ENCODE assay signal across 8 cellular contexts in genomic region chr9:105245720-105246161, GRCh38. TPM values are rescaled to one million over a fixed set of nuclear protein-coding genes. Genes with fewer than 3 reads are reported as not detected.
DNase-seq lines count a peak whose midpoint lies in the region; ATAC-seq, FAIRE-seq and TF ChIP-seq lines count a peak whose summit lies in the region.

No MANE protein-coding gene starts in this region.

- H2BK15ac ChIP-seq in H1 (ENCODE audit: low read length): no peak overlapping the region

- H3K36me3 ChIP-seq in MM.1S (replicated peaks; ENCODE audit: insufficient read depth, low read length) (no peaks in the 10 kb centered on the region), H1 (ENCODE audit: control insufficient read depth in 2 of 4, insufficient read depth in 4 of 4, low read length in 3 of 4) (no peaks in the 10 kb centered on the region)

- H3K4me2 ChIP-seq in MM.1S (ENCODE audit: low read depth, low read length) (peak overlapping the region; percentile 77), H1 (ENCODE audit: insufficient read depth in 1 of 2, low read depth in 2 of 2, low read length in 2 of 2) (peak overlapping the region; percentile 63 to 72)

- H3K79me1 ChIP-seq in H1 (ENCODE audit: low read depth, low read length): no peaks in the 10 kb centered on the region

- peak; percentile 19 for FAIRE-seq in H1 (lab: Jason Lieb, UNC)

- peaks cover 43% of the 10 kb centered on the region for H3F3A ChIP-seq in MM.1S (ENCODE audit: insufficient read depth, low read length)

- no peak overlapping the region for H4K91ac ChIP-seq in H1 (replicated peaks; ENCODE audit: insufficient read length, low read length)

- TF ChIP-seq CTCF in CD4-positive, alpha-beta T cell (IDR thresholded peaks at IDR 0.05): no peak
- TF ChIP-seq CTCF in MM.1S (IDR thresholded peaks at IDR 0.05; ENCODE audit: low read length) (no peak), H1 (IDR thresholded peaks at IDR 0.05; ENCODE audit: control extremely low read depth in 1 of 3, insufficient read depth in 1 of 3, low read depth in 1 of 3, low read length in 3 of 3) (no peak), neural crest cell (conservative IDR thresholded peaks at IDR 0.05) (no peak)

- no peak overlapping the region for H3K4ac ChIP-seq in H1 (replicated peaks; ENCODE audit: insufficient read length, low read depth, low read length)

- H3K27ac Mint-ChIP-seq in CD4-positive, alpha-beta T cell: peak overlapping the region; percentile 94
- H3K27ac Mint-ChIP-seq in neural crest cell (ENCODE audit: unreplicated experiment): no peak overlapping the region

- H3K9ac ChIP-seq in MM.1S (ENCODE audit: low read length) (peak overlapping the region; percentile 99), H1 (replicated peaks in 1 of 4; ENCODE audit: extremely low read depth in 1 of 4, low read depth in 3 of 4, low read length in 3 of 4) (peak overlapping the region; percentile 41 to 79 (median 60))

- in situ Hi-C loops in KBM-7 (cut with MboI; ENCODE audit: low pct_unique_long_range_greater_than_20kb, low sequenced_read_pairs): no loop called here

- CTCF ChIA-PET in CD4-positive, alpha-beta T cell (lab: Charles Lee): interaction anchor here (1.2 to 1.8 kb wide), 2 partner anchors 47 to 118 kb away, joined by 4 to 5 read pairs; no protein-coding TSS in a partner anchor
- CTCF ChIA-PET in H1 (lab: Charles Lee; ENCODE audit: partially characterized antibody): interaction anchor here (0.8 to 2.8 kb wide), 17 partner anchors 8 to 382 kb away, joined by 3 to 17 read pairs (median 4); no protein-coding TSS in a partner anchor

- H2BK120ac ChIP-seq in H1 (replicated peaks; ENCODE audit: low read depth, low read length): no peak overlapping the region

- no peak overlapping the region for H2BK12ac ChIP-seq in H1 (ENCODE audit: low read depth, low read length)

- H3K23me2 ChIP-seq in H1 (ENCODE audit: low read depth, low read length): peaks cover 5% of the 10 kb centered on the region; the same call in 1 of the 2 replicates

- no peak overlapping the region for H2BK20ac ChIP-seq in H1 (ENCODE audit: low read length)

- H3K14ac ChIP-seq in H1 (ENCODE audit: insufficient read length): no peak overlapping the region

- peak overlapping the region; percentile 60; the same call in 1 of the 2 replicates for H2BK5ac ChIP-seq in H1 (ENCODE audit: low read depth, low read length)

- peaks cover 7% of the 10 kb centered on the region for H3K36me3 Mint-ChIP-seq in CD4-positive, alpha-beta T cell (ENCODE audit: low read depth)
- H3K36me3 Mint-ChIP-seq in neural crest cell (ENCODE audit: low read depth): no peaks in the 10 kb centered on the region

- ATAC-seq in CD4-positive, alpha-beta T cell (ENCODE audit: poor library complexity): no peak
- no peak for ATAC-seq in GM18870 (IDR thresholded peaks at IDR 0.05; ENCODE audit: unreplicated experiment)
- ATAC-seq in GM19324 (IDR thresholded peaks at IDR 0.05; ENCODE audit: low FRiP score, unreplicated experiment): no peak

- no peak overlapping the region for H4K8ac ChIP-seq in H1 (ENCODE audit: extremely low read depth, insufficient read depth, low read length)

- intact Hi-C loops in CD4-positive, alpha-beta T cell (cut with DNase I, micrococcal nuclease): loop anchor here (1.0 to 5.0 kb wide), 4 partner anchors 170 to 1153 kb away; no protein-coding TSS in a partner anchor

- H3K9me3 Mint-ChIP-seq in CD4-positive, alpha-beta T cell: no peaks in the 10 kb centered on the region
- no peaks in the 10 kb centered on the region for H3K9me3 Mint-ChIP-seq in neural crest cell

- H3K4me1 ChIP-seq in MM.1S (ENCODE audit: low read length) (peaks cover 41% of the 10 kb centered on the region), H1 (replicated peaks in 1 of 4; ENCODE audit: control insufficient read depth in 3 of 4, insufficient read depth in 4 of 4, low read length in 3 of 4) (peaks cover 0 to 33% (median 15%) of the 10 kb centered on the region in 4 experiments; a peak in 6 of 7 replicates)

- no peak for TF ChIP-seq EP300 in H1 (IDR thresholded peaks at IDR 0.05; ENCODE audit: borderline replicate concordance in 1 of 2, low read depth in 2 of 2, low read length in 2 of 2)

- no peak overlapping the region for H3K23ac ChIP-seq in H1 (ENCODE audit: insufficient read length)

- 7% methylated on average over 10 of the region's 10 CpGs; no CpG with 5 or more reads in 1 of the 2 experiments for WGBS in H1 (ENCODE audit: extremely low coverage in 1 of 2, insufficient coverage in 1 of 2, insufficient read length in 1 of 2, insufficient replicate concordance in 2 of 2, low coverage in 1 of 2, low lambda C conversion rate in 2 of 2, missing lambda C conversion rate in 1 of 2), 2 experiments

- H3K18ac ChIP-seq in H1 (ENCODE audit: extremely low read depth, low read length): no peak overlapping the region

- POLR2A ChIA-PET in CD4-positive, alpha-beta T cell (lab: Charles Lee): interaction anchor here (0.6 to 2.8 kb wide), 5 partner anchors 18 to 498 kb away, joined by 3 to 22 read pairs (median 8); partner anchors contain the start of gene NIPSNAP3A
- POLR2A ChIA-PET in H1 (lab: Charles Lee; ENCODE audit: partially characterized antibody): interaction anchor here (0.6 to 3.2 kb wide), 17 partner anchors 9 to 382 kb away, joined by 3 to 25 read pairs (median 4); partner anchors contain the start of gene ABCA1

- DNase-seq in CD4-positive, alpha-beta T cell: no peak
- peak; percentile 33 for DNase-seq in MM.1S
- DNase-seq in H1 (ENCODE audit: low read depth in 1 of 2, low spot score in 2 of 2): no peak
- no peak for DNase-seq in neural crest cell (ENCODE audit: low read depth, low spot score)
- no peak for DNase-seq in KBM-7
- DNase-seq in stimulated activated CD4-positive, alpha-beta T cell treated with anti-CD3 and anti-CD28 coated beads, Interleukin-1b, Interleukin-23, amount 100 ng/mL, for 48 hours: no peak

- H4K20me1 ChIP-seq in MM.1S (ENCODE audit: insufficient read depth, low read length) (no peaks in the 10 kb centered on the region), H1 (replicated peaks in 1 of 2; ENCODE audit: control insufficient read depth in 1 of 2, insufficient read depth in 2 of 2, low read length in 2 of 2) (peaks cover 0 to 2% of the 10 kb centered on the region in 2 experiments)

- TF ChIP-seq RAD21 in H1 (IDR thresholded peaks at IDR 0.05 in 1 of 2, conservative IDR thresholded peaks at IDR 0.05 in 1 of 2; ENCODE audit: low read depth in 2 of 2, low read length in 2 of 2): no peak

- H3K27ac ChIP-seq in CD4-positive, alpha-beta T cell (ENCODE audit: low read depth, low read length): no peak overlapping the region
- H3K27ac ChIP-seq in MM.1S (ENCODE audit: low read length) (peak overlapping the region; percentile 98), H1 (ENCODE audit: low read depth, low read length) (peak overlapping the region; percentile 89)

- peaks cover 6% of the 10 kb centered on the region for H3K27me3 ChIP-seq in CD4-positive, alpha-beta T cell (ENCODE audit: control insufficient read depth, insufficient read depth, low read length)
- no peaks in the 10 kb centered on the region for H3K27me3 ChIP-seq in MM.1S (replicated peaks; ENCODE audit: insufficient read depth, low read length)
- H3K27me3 ChIP-seq in H1 (replicated peaks in 1 of 4; ENCODE audit: control insufficient read depth in 3 of 4, extremely low read depth in 1 of 4, insufficient read depth in 3 of 4, low read length in 3 of 4): no peaks in the 10 kb centered on the region

- no peak overlapping the region for H2AK5ac ChIP-seq in H1 (ENCODE audit: low read depth, low read length)

- H2AFZ ChIP-seq in MM.1S (ENCODE audit: low read length) (no peak overlapping the region), H1 (ENCODE audit: low read length) (no peak overlapping the region)

- peaks cover 45% of the 10 kb centered on the region for H3K4me1 Mint-ChIP-seq in CD4-positive, alpha-beta T cell (ENCODE audit: low read depth)
- H3K4me1 Mint-ChIP-seq in neural crest cell: peaks cover 6% of the 10 kb centered on the region

- no peak overlapping the region for H4K5ac ChIP-seq in H1 (ENCODE audit: insufficient read length, low read depth, low read length)

- H3K4me3 ChIP-seq in MM.1S (ENCODE audit: low read length) (peak overlapping the region; percentile 92), H1 (ENCODE audit: extremely low read depth in 1 of 4, insufficient read depth in 2 of 4, low read depth in 3 of 4, low read length in 4 of 4) (peak overlapping the region; percentile 70 to 84 (median 78))

- no peaks in the 10 kb centered on the region for H3K9me2 ChIP-seq in MM.1S (replicated peaks; ENCODE audit: insufficient read depth, low read length)

- TF ChIP-seq POLR2A in H1 (IDR thresholded peaks at IDR 0.05; ENCODE audit: control extremely low read depth in 1 of 2, low read depth in 2 of 2, low read length in 2 of 2): no peak

- no peaks in the 10 kb centered on the region for H3K9me3 ChIP-seq in CD4-positive, alpha-beta T cell (ENCODE audit: control insufficient read depth, low read length)
- H3K9me3 ChIP-seq in MM.1S (replicated peaks; ENCODE audit: insufficient read depth, low read length): no peaks in the 10 kb centered on the region
- no peaks in the 10 kb centered on the region for H3K9me3 ChIP-seq in H1 (ENCODE audit: insufficient read depth in 2 of 2, low read depth in 1 of 2, low read length in 1 of 2)

- H3K79me2 ChIP-seq in MM.1S (ENCODE audit: low read length) (peaks cover 59% of the 10 kb centered on the region), H1 (ENCODE audit: control insufficient read depth in 1 of 2, insufficient read depth in 2 of 2, low read length in 2 of 2) (peaks cover 11 to 54% of the 10 kb centered on the region in 2 experiments; a peak in 3 of 4 replicates)

- H3K27me3 Mint-ChIP-seq in CD4-positive, alpha-beta T cell: peaks cover 16% of the 10 kb centered on the region
- peaks cover 72% of the 10 kb centered on the region for H3K27me3 Mint-ChIP-seq in neural crest cell (ENCODE audit: low read depth)

- no peak overlapping the region for H3K56ac ChIP-seq in H1 (replicated peaks; ENCODE audit: insufficient read length, low read depth, low read length)

- peak overlapping the region; percentile 93 for H3K4me3 Mint-ChIP-seq in CD4-positive, alpha-beta T cell
- H3K4me3 Mint-ChIP-seq in neural crest cell: peak overlapping the region; percentile 85

TF ChIP-seq in H1, 55 proteins besides CTCF, POLR2A, EP300 and RAD21 (continues in another document):
- no peak for TF ChIP-seq MAX (IDR thresholded peaks at IDR 0.05)

RNA-seq across cellular contexts. Expression of gene SLC44A1, which starts 1.3 kb away (rescaled TPM):
- 1 to 10 TPM; 5.1 to 5.9 TPM for total RNA-seq in CD4-positive, alpha-beta T cell
- total RNA-seq in H1 (2021; fragmentation: NEBNext Ultra II Directional; extraction: Animal tissue kit (Norgen Biotek cat#: 25700)): 68.1 and 71.2 TPM in 2 replicates
- polyA plus RNA-seq in H1 (2011; rRNA removed): 22.9 and 30.5 TPM in 2 replicates
- 27.8 TPM for polyA plus RNA-seq in H1 (2011; cell fraction: cytosol; rRNA removed)
- polyA plus RNA-seq in H1 (2011; cell fraction: nucleus; rRNA removed): 17.0 TPM
- polyA plus RNA-seq in H1 (2012, experiment 1 of 2): 30.5 to 48.6 TPM (median 44.6 TPM) in 4 replicates
- polyA plus RNA-seq in H1 (2012, experiment 2 of 2): 2.8 TPM
- 30.1 TPM for polyA plus RNA-seq in H1 (2013, experiment 1 of 2)
- polyA plus RNA-seq in H1 (2013, experiment 2 of 2): 35.0 TPM
- polyA minus RNA-seq in H1 (2011; rRNA and poly(A)+ RNA removed): 142 and 183 TPM in 2 replicates
- 52.5 TPM for polyA minus RNA-seq in H1 (2011; cell fraction: cytosol; rRNA and poly(A)+ RNA removed)
- polyA minus RNA-seq in H1 (2011; cell fraction: nucleus; rRNA and poly(A)+ RNA removed): 58.5 TPM
- total RNA-seq in neural crest cell: 13.7 and 13.9 TPM in 2 replicates
